Comparison of ENCODE assay signal across 12 cellular contexts in genomic region chr6:117195728-117196127, GRCh38.
"Had no signal": no experiment of that assay in that cellular context is flagged by ENCODE, and none has a peak within 500 bp of the region (broad histone marks: within the 10 kb centered on the region; RNA-seq: fewer than 3 reads in every experiment).

No MANE protein-coding gene starts in this region.

- H3K27me3 Mint-ChIP-seq: memory B cell; natural killer cell treated with Interleukin-12 subunit alpha and Interleukin-12 subunit beta and Interleukin-15 and Interleukin-18, amount 100 ng/mL, for 72 hours; stimulated activated memory B cell treated with anti-CD40 and anti-IgM and Interleukin-4, amounts not matched to agents 10 μg/mL and 1 μg/mL and 100 μg/mL, for 72 hours had no signal

- H3K4me3 ChIP-seq: ascending aorta, left lung, prostate gland had no signal

- H3K36me3 Mint-ChIP-seq: memory B cell; natural killer cell treated with Interleukin-12 subunit alpha and Interleukin-12 subunit beta and Interleukin-15 and Interleukin-18, amount 100 ng/mL, for 72 hours; stimulated activated memory B cell treated with anti-CD40 and anti-IgM and Interleukin-4, amounts not matched to agents 10 μg/mL and 1 μg/mL and 100 μg/mL, for 72 hours had no signal

- H3K9me3 Mint-ChIP-seq: memory B cell; stimulated activated memory B cell treated with anti-CD40 and anti-IgM and Interleukin-4, amounts not matched to agents 10 μg/mL and 1 μg/mL and 100 μg/mL, for 72 hours had no signal

- H3K27me3 ChIP-seq: ascending aorta, left lung had no signal

- H3K27ac ChIP-seq: ascending aorta, left lung, prostate gland had no signal

- H3K4me1 ChIP-seq: ascending aorta, left lung, prostate gland had no signal

- DNase-seq: activated naive CD4-positive, alpha-beta T cell treated with Interleukin-2 at 50 U/mL for 16 hours; activated T-cell treated with anti-CD3 and anti-CD28 coated beads for 4 hours; left lung; occipital lobe; stimulated activated CD4-positive, alpha-beta T cell treated with anti-CD3 and anti-CD28 coated beads, Interleukin-2, amount 100 ng/mL, for 48 hours; T-helper 9 cell had no signal

- ATAC-seq: activated CD4-positive, CD25-positive, alpha-beta regulatory T cell treated with anti-CD3 and anti-CD28 coated beads, Interleukin-2, amount 50 U/mL, for 24 hours; left lung; natural killer cell treated with Interleukin-12 subunit alpha and Interleukin-12 subunit beta and Interleukin-15 and Interleukin-18, amount 100 ng/mL, for 72 hours; stimulated activated memory B cell treated with anti-CD40 and anti-IgM and Interleukin-4, amounts not matched to agents 10 μg/mL and 1 μg/mL and 100 μg/mL, for 72 hours had no signal

- H3K36me3 ChIP-seq: ascending aorta, left lung, prostate gland had no signal

- H3K4me1 Mint-ChIP-seq: memory B cell; stimulated activated memory B cell treated with anti-CD40 and anti-IgM and Interleukin-4, amounts not matched to agents 10 μg/mL and 1 μg/mL and 100 μg/mL, for 72 hours had no signal

- H3K9me3 ChIP-seq: ascending aorta, left lung, prostate gland had no signal

- H3K27ac Mint-ChIP-seq: memory B cell; natural killer cell treated with Interleukin-12 subunit alpha and Interleukin-12 subunit beta and Interleukin-15 and Interleukin-18, amount 100 ng/mL, for 72 hours; stimulated activated memory B cell treated with anti-CD40 and anti-IgM and Interleukin-4, amounts not matched to agents 10 μg/mL and 1 μg/mL and 100 μg/mL, for 72 hours had no signal

- H3K4me3 Mint-ChIP-seq: memory B cell; natural killer cell treated with Interleukin-12 subunit alpha and Interleukin-12 subunit beta and Interleukin-15 and Interleukin-18, amount 100 ng/mL, for 72 hours; stimulated activated memory B cell treated with anti-CD40 and anti-IgM and Interleukin-4, amounts not matched to agents 10 μg/mL and 1 μg/mL and 100 μg/mL, for 72 hours had no signal
